1 cellular context compared by ENCODE assay signal in genomic region chr17:42944211-42944610, GRCh38.
TF ChIP-seq lines count a peak whose summit lies in the region.

No MANE protein-coding gene starts in this region.

TF ChIP-seq in IMR-90, 13 proteins besides CTCF, POLR2A, EP300 and RAD21 (continued from another document):
- no peak for TF ChIP-seq RFX5 (IDR thresholded peaks at IDR 0.05; ENCODE audit: low read depth, low read length)
- TF ChIP-seq RCOR1 (IDR thresholded peaks at IDR 0.05; ENCODE audit: insufficient replicate concordance, low read length), result no peak
- TF ChIP-seq SMC3 (IDR thresholded peaks at IDR 0.05; ENCODE audit: low read depth, low read length), result no peak
- no peak for TF ChIP-seq FOS (IDR thresholded peaks at IDR 0.05; ENCODE audit: low read depth, low read length)
- TF ChIP-seq NFE2L2 (IDR thresholded peaks at IDR 0.05; ENCODE audit: low read depth, low read length), result no peak
